In genomic region chr18:69626643-69627242, GRCh38 we compare ENCODE assay signal across 29 cellular contexts.
DNase-seq lines count a peak whose midpoint lies in the region; ATAC-seq and TF ChIP-seq lines count a peak whose summit lies in the region.
"Had no signal": no experiment of that assay in that cellular context is flagged by ENCODE, and none has a peak within 500 bp of the region (broad histone marks: within the 10 kb centered on the region; RNA-seq: fewer than 3 reads in every experiment).

No MANE protein-coding gene starts in this region.

- no peak for TF ChIP-seq CTCF in upper lobe of right lung (IDR thresholded peaks at IDR 0.05)

- no peaks in the 10 kb centered on the region for H3K4me1 ChIP-seq in upper lobe of right lung
- H3K4me1 ChIP-seq: prostate gland had no signal

- no peaks in the 10 kb centered on the region for H3K36me3 Mint-ChIP-seq in activated T-cell treated with anti-CD3 and anti-CD28 coated beads, Interleukin-2, amount 50 U/mL, for 24 hours (ENCODE audit: low read depth)
- H3K36me3 Mint-ChIP-seq: stimulated activated effector memory CD8-positive, alpha-beta T cell treated with anti-CD3 and anti-CD28 coated beads, Interleukin-12 subunit alpha, Interleukin-12 subunit beta, amount 100 ng/mL, for 72 hours had no signal

- H3K4me3 ChIP-seq in upper lobe of right lung: no peak overlapping the region
- H3K4me3 ChIP-seq: heart left ventricle, prostate gland, sigmoid colon had no signal

- H3K27me3 Mint-ChIP-seq in activated T-cell treated with anti-CD3 and anti-CD28 coated beads, Interleukin-2, amount 50 U/mL, for 24 hours: peaks cover 3% of the 10 kb centered on the region

- H3K36me3 ChIP-seq in upper lobe of right lung: no peaks in the 10 kb centered on the region
- H3K36me3 ChIP-seq: brain microvascular endothelial cell, heart left ventricle, neutrophil, prostate gland, sigmoid colon, WERI-Rb-1 had no signal

- H3K27ac Mint-ChIP-seq in activated T-cell treated with anti-CD3 and anti-CD28 coated beads, Interleukin-2, amount 50 U/mL, for 24 hours: no peak overlapping the region
- H3K27ac Mint-ChIP-seq: stimulated activated effector memory CD8-positive, alpha-beta T cell treated with anti-CD3 and anti-CD28 coated beads, Interleukin-12 subunit alpha, Interleukin-12 subunit beta, amount 100 ng/mL, for 72 hours; T-helper 2 cell treated with Interferon-gamma antibody and Interleukin-4, amounts not matched to agents 5 μg/mL and 100 μg/mL, for 36 hours had no signal

- peak; percentile 21 for DNase-seq in NCI-H460 (ENCODE audit: extremely low read depth, low read depth)
- peak; percentile 55 for DNase-seq in astrocyte of the hippocampus (ENCODE audit: low read depth, low spot score)
- peak; percentile 4 for DNase-seq in kidney tubule cell (ENCODE audit: low spot score)
- DNase-seq in upper lobe of right lung: no peak
- DNase-seq in activated T-cell treated with anti-CD3 and anti-CD28 coated beads, Interleukin-2, amount 50 U/mL, for 24 hours: no peak
- DNase-seq in NCI-H2171 treated with DMSO at 0.1 percent for 48 hours (lab: John Stamatoyannopoulos, UW): no peak
- DNase-seq: activated CD4-positive, alpha-beta T cell treated with anti-CD3 and anti-CD28 coated beads for 48 hours; activated gamma-delta T cell treated with Interleukin-2 at 50 U/mL for 16 hours; activated T-cell treated with anti-CD3 and anti-CD28 coated beads, Interleukin-2, amount 50 U/mL, for 1 hour; brain microvascular endothelial cell; Calu3; effector CD8-positive, alpha-beta T cell; EL; heart left ventricle; mammary epithelial cell; NCI-H1092 treated with DMSO at 0.1 percent for 48 hours; NCI-H187 treated with DMSO at 0.1 percent for 48 hours; NCI-H226; NCI-H748 treated with DMSO at 0.1 percent for 48 hours; sigmoid colon; stimulated activated CD4-positive, alpha-beta T cell treated with anti-CD3 and anti-CD28 coated beads, Interleukin-4, amount 100 ng/mL, for 24 hours; substantia nigra; WERI-Rb-1 had no signal

- no peaks in the 10 kb centered on the region for H3K9me3 ChIP-seq in upper lobe of right lung
- H3K9me3 ChIP-seq: heart left ventricle, neutrophil, prostate gland, sigmoid colon had no signal

- intact Hi-C loops in upper lobe of right lung (cut with DNase I): no loop called here

- no peaks in the 10 kb centered on the region for H3K4me1 Mint-ChIP-seq in activated T-cell treated with anti-CD3 and anti-CD28 coated beads, Interleukin-2, amount 50 U/mL, for 24 hours (ENCODE audit: low read depth)
- H3K4me1 Mint-ChIP-seq: stimulated activated effector memory CD8-positive, alpha-beta T cell treated with anti-CD3 and anti-CD28 coated beads, Interleukin-12 subunit alpha, Interleukin-12 subunit beta, amount 100 ng/mL, for 72 hours had no signal

- ATAC-seq in upper lobe of right lung (peak; percentile 49), GM21723 (IDR thresholded peaks at IDR 0.05; ENCODE audit: unreplicated experiment) (no peak)
- ATAC-seq: heart left ventricle; stimulated activated effector memory CD8-positive, alpha-beta T cell treated with anti-CD3 and anti-CD28 coated beads, Interleukin-12 subunit alpha, Interleukin-12 subunit beta, amount 100 ng/mL, for 72 hours had no signal

- H3K27ac ChIP-seq in upper lobe of right lung: no peak overlapping the region
- H3K27ac ChIP-seq: brain microvascular endothelial cell, epithelial cell of prostate, heart left ventricle, neutrophil, prostate gland, sigmoid colon, WERI-Rb-1 had no signal

- H3K9me3 Mint-ChIP-seq in activated T-cell treated with anti-CD3 and anti-CD28 coated beads, Interleukin-2, amount 50 U/mL, for 24 hours: no peaks in the 10 kb centered on the region
- H3K9me3 Mint-ChIP-seq: stimulated activated effector memory CD8-positive, alpha-beta T cell treated with anti-CD3 and anti-CD28 coated beads, Interleukin-12 subunit alpha, Interleukin-12 subunit beta, amount 100 ng/mL, for 72 hours; T-helper 2 cell treated with Interferon-gamma antibody and Interleukin-4, amounts not matched to agents 5 μg/mL and 100 μg/mL, for 36 hours had no signal

- H3K4me3 Mint-ChIP-seq in activated T-cell treated with anti-CD3 and anti-CD28 coated beads, Interleukin-2, amount 50 U/mL, for 24 hours: no peak overlapping the region
- H3K4me3 Mint-ChIP-seq: stimulated activated effector memory CD8-positive, alpha-beta T cell treated with anti-CD3 and anti-CD28 coated beads, Interleukin-12 subunit alpha, Interleukin-12 subunit beta, amount 100 ng/mL, for 72 hours; T-helper 2 cell treated with Interferon-gamma antibody and Interleukin-4, amounts not matched to agents 5 μg/mL and 100 μg/mL, for 36 hours had no signal

- no peaks in the 10 kb centered on the region for H3K27me3 ChIP-seq in upper lobe of right lung
- H3K27me3 ChIP-seq: brain microvascular endothelial cell, heart left ventricle, neutrophil, sigmoid colon had no signal

Comparison
In these comparisons a context has a peak if more than half of its experiments do, and no peak if none do; other contexts are left out.
1. DNase-seq: peak in NCI-H460 (single experiment), astrocyte of the hippocampus (single experiment) and kidney tubule cell (single experiment); none in upper lobe of right lung (single experiment), activated T-cell treated with anti-CD3 and anti-CD28 coated beads, Interleukin-2, amount 50 U/mL, for 24 hours (single experiment) and NCI-H2171 treated with DMSO at 0.1 percent for 48 hours (single experiment).